In the genomic region with DNA sequence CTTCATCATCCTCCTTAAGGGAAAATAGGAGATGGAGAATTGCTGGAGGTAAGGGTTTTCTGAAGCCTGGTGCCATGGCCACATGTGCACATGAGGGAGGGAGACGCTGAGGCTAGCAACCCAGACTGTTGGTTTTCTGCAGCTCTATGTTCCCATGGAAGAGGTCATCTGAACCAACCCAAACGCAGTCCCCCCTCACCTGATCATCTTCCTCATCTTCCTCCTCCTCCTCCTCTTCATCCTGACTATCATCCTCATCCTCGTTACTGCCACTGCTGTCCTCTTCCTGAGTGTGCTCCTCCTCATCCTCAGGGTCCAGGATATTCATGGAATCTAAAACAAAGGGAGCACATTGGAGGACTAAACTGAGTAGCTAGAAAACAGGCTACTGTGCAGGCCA, we compare ENCODE assay signal across 22 cellular contexts.
A peak's percentile ranks its signal among the peaks of the same experiment; 100 is the strongest.
DNase-seq lines count a peak whose midpoint lies in the region; ATAC-seq and TF ChIP-seq lines count a peak whose summit lies in the region.
"Had no signal": no experiment of that assay in that cellular context is flagged by ENCODE, and none has a peak within 500 bp of the region (broad histone marks: within the 10 kb centered on the region; RNA-seq: fewer than 3 reads in every experiment).

No MANE protein-coding gene starts in this region.

- H3K4me3 ChIP-seq in Caco-2 (ENCODE audit: low read depth, low read length), result no peak overlapping the region
- H3K4me3 ChIP-seq: A549; BLaER1 treated with 17β-estradiol and CSF1 and Interleukin-3, amounts not matched to agents 10 nM and 100 nM; HAP-1 had no signal

- H3K27me3 ChIP-seq in Caco-2 (replicated peaks; ENCODE audit: control insufficient read depth, insufficient read depth, low read length), result no peaks in the 10 kb centered on the region; the same call in 1 of the 2 replicates
- H3K27me3 ChIP-seq: BE2C had no signal

- no peak overlapping the region for H3K4me3 Mint-ChIP-seq in activated CD4-positive, alpha-beta memory T cell treated with anti-CD3 and anti-CD28 coated beads for 36 hours
- no peak overlapping the region for H3K4me3 Mint-ChIP-seq in activated CD4-positive, alpha-beta memory T cell treated with anti-CD3 and anti-CD28 coated beads, Interleukin-2, amount 10 ng/mL, durations not matched to agents 7 days and 5 days
- H3K4me3 Mint-ChIP-seq in activated naive CD4-positive, alpha-beta T cell treated with anti-CD3 and anti-CD28 coated beads for 36 hours, result no peak overlapping the region
- H3K4me3 Mint-ChIP-seq in Caco-2 (ENCODE audit: unreplicated experiment), result no peak overlapping the region
- H3K4me3 Mint-ChIP-seq in activated T-helper 17 cell treated with anti-CD3 and anti-CD28 coated beads, Interleukin-2, amount 50 U/mL, for 72 hours, result no peak overlapping the region
- H3K4me3 Mint-ChIP-seq: CD14-positive monocyte; CD4-positive, alpha-beta T cell; CD8-positive, alpha-beta memory T cell had no signal

- peaks cover 27% of the 10 kb centered on the region for H3K4me1 ChIP-seq in Caco-2
- H3K4me1 ChIP-seq: A549; BE2C; BLaER1 treated with 17β-estradiol and CSF1 and Interleukin-3, amounts not matched to agents 10 nM and 100 nM; HAP-1 had no signal

- POLR2A ChIA-PET in activated CD4-positive, alpha-beta memory T cell treated with anti-CD3 and anti-CD28 coated beads for 36 hours (lab: Charles Lee), result no interaction called here
- POLR2A ChIA-PET in activated CD4-positive, alpha-beta memory T cell treated with anti-CD3 and anti-CD28 coated beads, Interleukin-2, amount 10 ng/mL, durations not matched to agents 7 days and 5 days (lab: Charles Lee), result no interaction called here
- POLR2A ChIA-PET in Caco-2 (lab: Charles Lee) (no interaction called here), HEK293T (lab: Yijun Ruan, JAX) (no interaction called here)

- no peaks in the 10 kb centered on the region for H3K9me3 Mint-ChIP-seq in activated CD4-positive, alpha-beta memory T cell treated with anti-CD3 and anti-CD28 coated beads for 36 hours
- H3K9me3 Mint-ChIP-seq in activated CD4-positive, alpha-beta memory T cell treated with anti-CD3 and anti-CD28 coated beads, Interleukin-2, amount 10 ng/mL, durations not matched to agents 7 days and 5 days, result no peaks in the 10 kb centered on the region
- no peaks in the 10 kb centered on the region for H3K9me3 Mint-ChIP-seq in activated naive CD4-positive, alpha-beta T cell treated with anti-CD3 and anti-CD28 coated beads for 36 hours
- no peaks in the 10 kb centered on the region for H3K9me3 Mint-ChIP-seq in Caco-2 (ENCODE audit: unreplicated experiment)
- H3K9me3 Mint-ChIP-seq in activated T-helper 17 cell treated with anti-CD3 and anti-CD28 coated beads, Interleukin-2, amount 50 U/mL, for 72 hours, result no peaks in the 10 kb centered on the region
- H3K9me3 Mint-ChIP-seq: CD4-positive, alpha-beta T cell; CD8-positive, alpha-beta memory T cell had no signal

- ATAC-seq in activated T-helper 17 cell treated with anti-CD3 and anti-CD28 coated beads, Interleukin-2, amount 50 U/mL, for 72 hours (replicated peaks), result no peak
- ATAC-seq: A549 had no signal

- intact Hi-C loops in activated CD4-positive, alpha-beta memory T cell treated with anti-CD3 and anti-CD28 coated beads for 36 hours (cut with micrococcal nuclease), result no loop called here
- intact Hi-C loops in activated naive CD4-positive, alpha-beta T cell treated with anti-CD3 and anti-CD28 coated beads for 36 hours (cut with micrococcal nuclease), result no loop called here
- intact Hi-C loops in Caco-2 (cut with micrococcal nuclease; ENCODE audit: unreplicated experiment), result no loop called here

- CTCF ChIA-PET in activated CD4-positive, alpha-beta memory T cell treated with anti-CD3 and anti-CD28 coated beads for 36 hours (lab: Charles Lee), result no interaction called here
- CTCF ChIA-PET in activated CD4-positive, alpha-beta memory T cell treated with anti-CD3 and anti-CD28 coated beads, Interleukin-2, amount 10 ng/mL, durations not matched to agents 7 days and 5 days (lab: Charles Lee), result no interaction called here
- CTCF ChIA-PET in activated naive CD4-positive, alpha-beta T cell treated with anti-CD3 and anti-CD28 coated beads for 36 hours (lab: Charles Lee), result no interaction called here
- CTCF ChIA-PET in Caco-2 (lab: Charles Lee) (no interaction called here), HEK293T (lab: Yijun Ruan, JAX) (no interaction called here)

- DNase-seq in activated CD4-positive, alpha-beta memory T cell treated with anti-CD3 and anti-CD28 coated beads for 36 hours, result no peak
- no peak for DNase-seq in activated CD4-positive, alpha-beta memory T cell treated with anti-CD3 and anti-CD28 coated beads, Interleukin-2, amount 10 ng/mL, durations not matched to agents 7 days and 5 days
- no peak for DNase-seq in activated naive CD4-positive, alpha-beta T cell treated with anti-CD3 and anti-CD28 coated beads for 36 hours
- DNase-seq in activated naive CD4-positive, alpha-beta T cell treated with Interleukin-2 at 50 U/mL for 16 hours, result no peak
- DNase-seq in Caco-2 (no peak), HEK293T (ENCODE audit: extremely low spot score) (no peak), A172 (ENCODE audit: low spot score) (no peak)
- DNase-seq: ACHN; AML-193; BE2C; Calu3; CD4-positive, alpha-beta T cell; CD8-positive, alpha-beta memory T cell; DMS53; DMS79 treated with DMSO at 0.1 percent for 48 hours; GF-D8; GOT3 had no signal

- no peak for TF ChIP-seq CTCF in Caco-2 (IDR thresholded peaks at IDR 0.05; ENCODE audit: insufficient read depth in 1 of 2, low read depth in 1 of 2, low read length in 1 of 2, severe bottlenecking in 1 of 2, unreplicated experiment in 1 of 2)

- no peaks in the 10 kb centered on the region; the same call in 1 of the 2 replicates for H3K36me3 ChIP-seq in Caco-2 (ENCODE audit: control insufficient read depth, insufficient read depth, low read length)

- peak overlapping the region; percentile 54 for H3K27ac Mint-ChIP-seq in activated CD4-positive, alpha-beta memory T cell treated with anti-CD3 and anti-CD28 coated beads for 36 hours
- H3K27ac Mint-ChIP-seq in activated CD4-positive, alpha-beta memory T cell treated with anti-CD3 and anti-CD28 coated beads, Interleukin-2, amount 10 ng/mL, durations not matched to agents 7 days and 5 days, result no peak overlapping the region
- H3K27ac Mint-ChIP-seq in activated naive CD4-positive, alpha-beta T cell treated with anti-CD3 and anti-CD28 coated beads for 36 hours, result peak overlapping the region; percentile 31
- H3K27ac Mint-ChIP-seq in Caco-2 (ENCODE audit: unreplicated experiment), result peak overlapping the region; percentile 15
- H3K27ac Mint-ChIP-seq in activated T-helper 17 cell treated with anti-CD3 and anti-CD28 coated beads, Interleukin-2, amount 50 U/mL, for 72 hours, result peak overlapping the region; percentile 25
- H3K27ac Mint-ChIP-seq: CD4-positive, alpha-beta T cell had no signal

- no peaks in the 10 kb centered on the region for H3K9me3 ChIP-seq in Caco-2
- H3K9me3 ChIP-seq: A549; BE2C; BLaER1 treated with 17β-estradiol and CSF1 and Interleukin-3, amounts not matched to agents 10 nM and 100 nM; HAP-1 had no signal

- H3K4me1 Mint-ChIP-seq in activated CD4-positive, alpha-beta memory T cell treated with anti-CD3 and anti-CD28 coated beads for 36 hours (ENCODE audit: low read depth), result peaks cover 3% of the 10 kb centered on the region
- no peaks in the 10 kb centered on the region for H3K4me1 Mint-ChIP-seq in activated CD4-positive, alpha-beta memory T cell treated with anti-CD3 and anti-CD28 coated beads, Interleukin-2, amount 10 ng/mL, durations not matched to agents 7 days and 5 days
- H3K4me1 Mint-ChIP-seq in activated naive CD4-positive, alpha-beta T cell treated with anti-CD3 and anti-CD28 coated beads for 36 hours (ENCODE audit: low read depth), result no peaks in the 10 kb centered on the region
- H3K4me1 Mint-ChIP-seq in Caco-2 (ENCODE audit: low read depth, unreplicated experiment), result peaks cover 23% of the 10 kb centered on the region
- peaks cover 3% of the 10 kb centered on the region for H3K4me1 Mint-ChIP-seq in activated T-helper 17 cell treated with anti-CD3 and anti-CD28 coated beads, Interleukin-2, amount 50 U/mL, for 72 hours
- H3K4me1 Mint-ChIP-seq: CD14-positive monocyte; CD8-positive, alpha-beta memory T cell had no signal

- peaks cover 83% of the 10 kb centered on the region for H3K36me3 Mint-ChIP-seq in activated CD4-positive, alpha-beta memory T cell treated with anti-CD3 and anti-CD28 coated beads for 36 hours
- H3K36me3 Mint-ChIP-seq in activated CD4-positive, alpha-beta memory T cell treated with anti-CD3 and anti-CD28 coated beads, Interleukin-2, amount 10 ng/mL, durations not matched to agents 7 days and 5 days (ENCODE audit: low read depth), result peaks cover 87% of the 10 kb centered on the region
- H3K36me3 Mint-ChIP-seq in activated naive CD4-positive, alpha-beta T cell treated with anti-CD3 and anti-CD28 coated beads for 36 hours (ENCODE audit: low read depth), result peaks cover 66% of the 10 kb centered on the region
- H3K36me3 Mint-ChIP-seq in Caco-2 (ENCODE audit: insufficient read depth, unreplicated experiment), result peaks cover 86% of the 10 kb centered on the region
- peaks cover 100% of the 10 kb centered on the region for H3K36me3 Mint-ChIP-seq in activated T-helper 17 cell treated with anti-CD3 and anti-CD28 coated beads, Interleukin-2, amount 50 U/mL, for 72 hours (ENCODE audit: low read depth)

- no peaks in the 10 kb centered on the region for H3K27me3 Mint-ChIP-seq in activated CD4-positive, alpha-beta memory T cell treated with anti-CD3 and anti-CD28 coated beads for 36 hours
- no peaks in the 10 kb centered on the region for H3K27me3 Mint-ChIP-seq in activated CD4-positive, alpha-beta memory T cell treated with anti-CD3 and anti-CD28 coated beads, Interleukin-2, amount 10 ng/mL, durations not matched to agents 7 days and 5 days
- no peaks in the 10 kb centered on the region for H3K27me3 Mint-ChIP-seq in activated naive CD4-positive, alpha-beta T cell treated with anti-CD3 and anti-CD28 coated beads for 36 hours (ENCODE audit: low read depth)
- no peaks in the 10 kb centered on the region for H3K27me3 Mint-ChIP-seq in Caco-2 (ENCODE audit: insufficient read depth, unreplicated experiment)
- no peaks in the 10 kb centered on the region for H3K27me3 Mint-ChIP-seq in activated T-helper 17 cell treated with anti-CD3 and anti-CD28 coated beads, Interleukin-2, amount 50 U/mL, for 72 hours
- H3K27me3 Mint-ChIP-seq: CD4-positive, alpha-beta T cell had no signal

- no TSS peak for BruUV-seq in Caco-2 (replicated peaks; lab: Mats Ljungman, UMichigan)

TF ChIP-seq in HEK293T, 16 proteins besides CTCF, POLR2A, EP300 and RAD21:
- no peak for TF ChIP-seq ARNT (IDR thresholded peaks at IDR 0.05)
- no peak for TF ChIP-seq CTBP1 (IDR thresholded peaks at IDR 0.05; ENCODE audit: borderline replicate concordance)
- TF ChIP-seq NFRKB (IDR thresholded peaks at IDR 0.05), result no peak
